In genomic region chr13:51785592-51786424, GRCh38 we compare ENCODE assay signal across 1 cellular context.
A peak's percentile ranks its signal among the peaks of the same experiment; 100 is the strongest.
TF ChIP-seq lines count a peak whose summit lies in the region.

No MANE protein-coding gene starts in this region.

TF ChIP-seq in SK-N-SH treated with all-trans-retinoic acid at 6 μM for 48 hours, 23 proteins besides CTCF, POLR2A, EP300 and RAD21 (continued from another document):
- TF ChIP-seq CSRNP3 (CRISPR knock-in tag; IDR thresholded peaks at IDR 0.05), result peak; percentile 89; the same call in 1 of the 2 replicates
- no peak for TF ChIP-seq ZNF565 (CRISPR knock-in tag; conservative IDR thresholded peaks at IDR 0.05; ENCODE audit: low read depth)
- TF ChIP-seq SNAI2 (CRISPR knock-in tag; IDR thresholded peaks at IDR 0.05), result peak; percentile 39; the same call in 1 of the 2 replicates
- peak; percentile 60; the same call in 1 of the 2 replicates for TF ChIP-seq TOX (CRISPR knock-in tag; IDR thresholded peaks at IDR 0.05; ENCODE audit: borderline replicate concordance)
- TF ChIP-seq TSHZ2 (CRISPR knock-in tag; IDR thresholded peaks at IDR 0.05), result peak; percentile 96
- no peak for TF ChIP-seq POU6F1 (CRISPR knock-in tag; IDR thresholded peaks at IDR 0.05; ENCODE audit: borderline replicate concordance, low read depth)
- peak; percentile 100 for TF ChIP-seq ISL1 (CRISPR knock-in tag; IDR thresholded peaks at IDR 0.05)
- peak; percentile 88; the same call in 1 of the 2 replicates for TF ChIP-seq ESRRG (CRISPR knock-in tag; IDR thresholded peaks at IDR 0.05)
